In the genomic region with DNA sequence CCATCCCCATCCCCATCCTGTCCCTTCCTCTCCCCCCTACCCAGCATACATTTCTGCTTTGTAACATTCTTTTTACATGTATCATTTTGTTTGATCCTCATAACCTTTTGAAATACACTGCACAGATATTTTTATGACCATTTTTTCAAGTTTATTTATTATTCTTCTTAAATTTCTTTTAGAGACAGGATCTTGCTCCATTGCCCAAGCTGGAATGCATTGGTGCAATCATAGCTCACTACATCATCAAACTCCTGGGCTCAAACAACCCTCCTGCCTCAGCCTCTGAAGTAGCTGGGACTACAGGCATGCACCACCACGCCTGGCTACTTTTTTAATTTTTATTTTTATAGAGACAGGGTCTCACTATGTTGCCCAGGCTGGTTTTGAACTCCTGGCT, we compare ENCODE assay signal across 2 cellular contexts.
TF ChIP-seq lines count a peak whose summit lies in the region.

No MANE protein-coding gene starts in this region.

TF ChIP-seq in SK-N-SH, 30 proteins besides CTCF, POLR2A, EP300 and RAD21 (continued from another document):
- no peak for TF ChIP-seq FOXJ3 (CRISPR knock-in tag; IDR thresholded peaks at IDR 0.05)
- TF ChIP-seq EZH2phosphoT487 (IDR thresholded peaks at IDR 0.05; ENCODE audit: borderline replicate concordance, low read depth) = no peak
- no peak for TF ChIP-seq NFIC (IDR thresholded peaks at IDR 0.05; ENCODE audit: borderline replicate concordance)
- no peak for TF ChIP-seq FOSL2 (IDR thresholded peaks at IDR 0.05; ENCODE audit: borderline replicate concordance, low read depth)
TF ChIP-seq in SK-N-SH: peak in this region for 0.

TF ChIP-seq in SK-N-SH treated with all-trans-retinoic acid at 6 μM for 48 hours, 23 proteins besides CTCF, POLR2A, EP300 and RAD21 (continued from another document):
- TF ChIP-seq CSDC2 (CRISPR knock-in tag; IDR thresholded peaks at IDR 0.05) (no peak), OSR1 (CRISPR knock-in tag; IDR thresholded peaks at IDR 0.05) (no peak), ZNF565 (CRISPR knock-in tag; conservative IDR thresholded peaks at IDR 0.05; ENCODE audit: low read depth) (no peak), TCF4 (CRISPR knock-in tag; IDR thresholded peaks at IDR 0.05; ENCODE audit: borderline replicate concordance) (no peak), RARB (CRISPR knock-in tag; IDR thresholded peaks at IDR 0.05) (no peak), CREB5 (CRISPR knock-in tag; IDR thresholded peaks at IDR 0.05; ENCODE audit: low read depth) (no peak), ISL1 (CRISPR knock-in tag; IDR thresholded peaks at IDR 0.05) (no peak), PATZ1 (CRISPR knock-in tag; IDR thresholded peaks at IDR 0.05; ENCODE audit: borderline replicate concordance) (no peak), ESRRG (CRISPR knock-in tag; IDR thresholded peaks at IDR 0.05) (no peak), PPARA (CRISPR knock-in tag; IDR thresholded peaks at IDR 0.05; ENCODE audit: borderline replicate concordance) (no peak), GLIS3 (CRISPR knock-in tag; IDR thresholded peaks at IDR 0.05) (no peak), ZC3H10 (CRISPR knock-in tag; IDR thresholded peaks at IDR 0.05) (no peak)
- TF ChIP-seq, protein P1, sequence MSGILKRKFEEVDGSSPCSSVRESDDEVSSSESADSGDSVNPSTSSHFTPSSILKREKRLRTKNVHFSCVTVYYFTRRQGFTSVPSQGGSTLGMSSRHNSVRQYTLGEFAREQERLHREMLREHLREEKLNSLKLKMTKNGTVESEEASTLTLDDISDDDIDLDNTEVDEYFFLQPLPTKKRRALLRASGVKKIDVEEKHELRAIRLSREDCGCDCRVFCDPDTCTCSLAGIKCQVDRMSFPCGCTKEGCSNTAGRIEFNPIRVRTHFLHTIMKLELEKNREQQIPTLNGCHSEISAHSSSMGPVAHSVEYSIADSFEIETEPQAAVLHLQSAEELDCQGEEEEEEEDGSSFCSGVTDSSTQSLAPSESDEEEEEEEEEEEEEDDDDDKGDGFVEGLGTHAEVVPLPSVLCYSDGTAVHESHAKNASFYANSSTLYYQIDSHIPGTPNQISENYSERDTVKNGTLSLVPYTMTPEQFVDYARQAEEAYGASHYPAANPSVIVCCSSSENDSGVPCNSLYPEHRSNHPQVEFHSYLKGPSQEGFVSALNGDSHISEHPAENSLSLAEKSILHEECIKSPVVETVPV (CRISPR knock-in tag; IDR thresholded peaks at IDR 0.05) = no peak
- TF ChIP-seq, protein P2, sequence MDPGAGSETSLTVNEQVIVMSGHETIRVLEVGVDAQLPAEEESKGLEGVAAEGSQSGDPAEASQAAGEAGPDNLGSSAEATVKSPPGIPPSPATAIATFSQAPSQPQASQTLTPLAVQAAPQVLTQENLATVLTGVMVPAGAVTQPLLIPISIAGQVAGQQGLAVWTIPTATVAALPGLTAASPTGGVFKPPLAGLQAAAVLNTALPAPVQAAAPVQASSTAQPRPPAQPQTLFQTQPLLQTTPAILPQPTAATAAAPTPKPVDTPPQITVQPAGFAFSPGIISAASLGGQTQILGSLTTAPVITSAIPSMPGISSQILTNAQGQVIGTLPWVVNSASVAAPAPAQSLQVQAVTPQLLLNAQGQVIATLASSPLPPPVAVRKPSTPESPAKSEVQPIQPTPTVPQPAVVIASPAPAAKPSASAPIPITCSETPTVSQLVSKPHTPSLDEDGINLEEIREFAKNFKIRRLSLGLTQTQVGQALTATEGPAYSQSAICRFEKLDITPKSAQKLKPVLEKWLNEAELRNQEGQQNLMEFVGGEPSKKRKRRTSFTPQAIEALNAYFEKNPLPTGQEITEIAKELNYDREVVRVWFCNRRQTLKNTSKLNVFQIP (CRISPR knock-in tag; IDR thresholded peaks at IDR 0.05; ENCODE audit: borderline replicate concordance, low read depth) = no peak
TF ChIP-seq in SK-N-SH treated with all-trans-retinoic acid at 6 μM for 48 hours: peak in this region for 0.
